1 cellular context compared by ENCODE assay signal in the genomic region with DNA sequence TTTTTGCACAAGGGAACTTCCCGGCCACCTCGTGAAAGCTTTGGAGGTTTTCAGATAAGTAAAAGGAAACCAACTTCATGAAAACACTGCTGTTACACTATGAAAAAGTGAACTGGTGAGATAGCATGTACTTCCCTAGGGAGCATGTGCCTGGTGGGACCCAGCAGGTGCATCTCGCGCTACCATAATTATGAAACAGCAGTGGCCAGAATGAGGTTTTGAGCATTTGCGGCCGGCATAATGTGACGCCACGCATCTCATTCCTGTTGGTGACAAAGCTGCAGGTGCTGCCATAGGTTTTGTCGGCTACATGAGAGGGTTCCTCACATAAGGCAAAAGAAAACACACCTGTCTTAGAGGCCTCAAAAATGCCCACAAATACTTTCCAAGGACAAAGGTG.
TF ChIP-seq lines count a peak whose summit lies in the region.

No MANE protein-coding gene starts in this region.

TF ChIP-seq in GM12878, 131 proteins besides CTCF, POLR2A, EP300 and RAD21:
- no peak for TF ChIP-seq SMARCA5 (IDR thresholded peaks at IDR 0.05)
- peak; percentile 79; the same call in 1 of the 2 replicates for TF ChIP-seq TCF12 (IDR thresholded peaks at IDR 0.05; ENCODE audit: low read depth, low read length)
